ENCODE assay signal across 1 cellular context in genomic region chr3:149352556-149352955, GRCh38.
TF ChIP-seq lines count a peak whose summit lies in the region.

No MANE protein-coding gene starts in this region.

TF ChIP-seq in HCT116, 20 proteins besides CTCF, POLR2A, EP300 and RAD21 (continued from another document):
- TF ChIP-seq ZFX (IDR thresholded peaks at IDR 0.05) (no peak), TCF7L2 (IDR thresholded peaks at IDR 0.05; ENCODE audit: borderline replicate concordance, extremely low read depth, insufficient read depth, insufficient read length) (no peak), ZNF274 (IDR thresholded peaks at IDR 0.05; ENCODE audit: low read depth, low read length) (no peak), CBX3 (IDR thresholded peaks at IDR 0.05; ENCODE audit: low read depth) (peak; percentile 82)
TF ChIP-seq in HCT116: peak in this region for 3.
